In the genomic region with DNA sequence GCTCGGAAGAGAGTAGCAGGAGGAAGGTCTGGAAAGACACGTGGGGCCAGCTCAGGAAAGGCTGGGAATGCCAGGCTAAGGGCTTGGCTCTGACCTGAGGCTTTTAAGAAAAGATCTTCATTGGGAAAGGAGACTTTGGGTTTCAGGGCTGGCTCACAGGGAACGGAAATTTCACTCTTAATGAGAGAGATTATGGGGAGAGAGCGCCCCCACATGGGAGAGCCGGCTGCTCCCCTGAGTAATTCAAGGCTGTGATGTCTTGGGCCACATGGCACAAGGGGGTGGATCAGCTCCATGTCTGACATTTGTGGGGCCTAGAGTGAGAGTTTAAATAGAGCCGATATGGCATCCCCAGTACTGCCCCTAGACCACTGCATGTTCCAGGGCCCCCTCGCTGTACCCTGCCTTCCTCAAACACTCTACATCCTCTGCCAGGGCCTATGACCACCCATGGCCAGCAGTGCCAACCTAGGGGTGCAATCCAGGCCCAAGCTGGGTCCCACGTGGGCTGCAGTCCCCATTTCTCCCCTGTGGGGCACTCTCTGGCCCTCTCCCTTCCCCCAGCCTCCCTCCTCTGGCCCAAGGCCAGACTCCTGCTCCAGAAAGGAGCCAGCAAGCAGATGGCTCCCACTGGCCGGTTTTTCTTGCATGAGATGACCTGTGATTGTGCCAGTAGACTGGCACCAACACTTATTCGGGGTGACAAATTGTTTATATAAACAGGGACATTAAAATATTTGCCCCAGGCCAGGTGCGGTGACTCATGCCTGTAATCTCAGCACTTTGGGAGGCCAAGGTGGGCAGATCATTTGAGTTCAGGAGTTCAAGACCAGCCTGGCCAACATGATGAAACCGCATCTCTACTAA, we compare ENCODE assay signal across 8 cellular contexts.
A peak's percentile ranks its signal among the peaks of the same experiment; 100 is the strongest.
DNase-seq lines count a peak whose midpoint lies in the region; ATAC-seq and TF ChIP-seq lines count a peak whose summit lies in the region.
"Had no signal": no experiment of that assay in that cellular context is flagged by ENCODE, and none has a peak within 500 bp of the region (broad histone marks: within the 10 kb centered on the region; RNA-seq: fewer than 3 reads in every experiment).

No MANE protein-coding gene starts in this region.

- H3K9ac ChIP-seq in mesendoderm (ENCODE audit: low read length): no peak overlapping the region

- in situ Hi-C loops in G401 (cut with HindIII; ENCODE audit: low sequenced_read_pairs): no loop called here

- no peak overlapping the region for H2BK5ac ChIP-seq in mesendoderm (ENCODE audit: low read length)

- no peak overlapping the region for H4K8ac ChIP-seq in mesendoderm (ENCODE audit: low read depth, low read length)

- no peaks in the 10 kb centered on the region for H3K27me3 ChIP-seq in mesendoderm (ENCODE audit: insufficient read depth, low read length, poor library complexity)

- POLR2A ChIA-PET in OCI-LY7 (lab: Charles Lee): interaction anchor here (0.7 kb wide), 1 partner anchor 32 kb away, joined by 5 read pairs; no protein-coding TSS in a partner anchor

- H3K4me2 ChIP-seq in OCI-LY7 (ENCODE audit: low read length): no peak overlapping the region
- no peak overlapping the region for H3K4me2 ChIP-seq in mesendoderm (ENCODE audit: low read length)

- no peaks in the 10 kb centered on the region for H4K20me1 ChIP-seq in OCI-LY7 (ENCODE audit: insufficient read depth, low read length)

- H4K5ac ChIP-seq in mesendoderm (ENCODE audit: low read length): no peak overlapping the region

- H2BK15ac ChIP-seq in mesendoderm (replicated peaks; ENCODE audit: low read depth): no peak overlapping the region

- WGBS in mesendoderm (ENCODE audit: extremely low coverage, insufficient coverage, low lambda C conversion rate): no CpG with 5 or more reads among the region's 12 CpGs

- H3K23ac ChIP-seq in mesendoderm (ENCODE audit: low read length): no peak overlapping the region

- ATAC-seq in GM21381 (IDR thresholded peaks at IDR 0.05; ENCODE audit: unreplicated experiment): peak; percentile 52
- no peak for ATAC-seq in HG03442 (IDR thresholded peaks at IDR 0.05; ENCODE audit: unreplicated experiment)
- no peak for ATAC-seq in GM21367 (IDR thresholded peaks at IDR 0.05; ENCODE audit: unreplicated experiment)

- no peaks in the 10 kb centered on the region for H3K79me2 ChIP-seq in OCI-LY7 (ENCODE audit: insufficient read depth, low read depth, low read length)
- H3K79me2 ChIP-seq in mesendoderm (ENCODE audit: control insufficient read depth, insufficient read depth, low read length): no peaks in the 10 kb centered on the region

- no peak overlapping the region for H3K27ac ChIP-seq in OCI-LY7 (ENCODE audit: low read depth, low read length, poor library complexity, severe bottlenecking)
- no peak overlapping the region for H3K27ac ChIP-seq in mesendoderm (ENCODE audit: low read depth, low read length)

- peak; percentile 34 for TF ChIP-seq CTCF in OCI-LY7 (conservative IDR thresholded peaks at IDR 0.05; ENCODE audit: low read length)

- H3K18ac ChIP-seq in mesendoderm (ENCODE audit: low read length): no peak overlapping the region

- H3K4ac ChIP-seq in mesendoderm (ENCODE audit: low read depth, low read length): no peak overlapping the region

- no peak overlapping the region for H2AFZ ChIP-seq in OCI-LY7 (ENCODE audit: low read length)

- no peaks in the 10 kb centered on the region for H3K9me2 ChIP-seq in OCI-LY7 (ENCODE audit: insufficient read depth, low read length)

- peak overlapping the region; percentile 37 for H3K56ac ChIP-seq in mesendoderm (ENCODE audit: low read length)

- H3K79me1 ChIP-seq in mesendoderm (ENCODE audit: low read length): no peaks in the 10 kb centered on the region

- H3K4me1 ChIP-seq in OCI-LY7 (ENCODE audit: insufficient read depth, low read length, poor library complexity, severe bottlenecking) (no peaks in the 10 kb centered on the region), mesendoderm (ENCODE audit: control insufficient read depth, low read depth, low read length) (no peaks in the 10 kb centered on the region)

- no peak overlapping the region for H3K4me3 ChIP-seq in OCI-LY7 (ENCODE audit: low read depth, low read length, poor library complexity, severe bottlenecking)
- H3K4me3 ChIP-seq in mesendoderm (ENCODE audit: low read length): no peak overlapping the region

- BruUV-seq in OCI-LY7 (replicated peaks; lab: Mats Ljungman, UMichigan): no TSS peak

- CTCF ChIA-PET in OCI-LY7 (lab: Charles Lee; ENCODE audit: unreplicated experiment): interaction anchor here (0.5 kb wide), 1 partner anchor 21 kb away, joined by 3 read pairs; no protein-coding TSS in a partner anchor

- no peaks in the 10 kb centered on the region for H3K9me3 ChIP-seq in OCI-LY7 (ENCODE audit: low read length)

- no peak overlapping the region for H2BK120ac ChIP-seq in mesendoderm (ENCODE audit: low read depth, low read length)

- H3K36me3 ChIP-seq in OCI-LY7 (ENCODE audit: insufficient read depth, low read length): no peaks in the 10 kb centered on the region
- H3K36me3 ChIP-seq in mesendoderm (ENCODE audit: control insufficient read depth, insufficient read depth, low read length): no peaks in the 10 kb centered on the region

- DNase-seq in G401 (ENCODE audit: low spot score) (peak; percentile 57), OCI-LY7 (ENCODE audit: low spot score) (no peak), mesendoderm (peak; percentile 73), Ammon's horn (ENCODE audit: low spot score) (no peak)
- DNase-seq: effector memory CD4-positive, alpha-beta T cell had no signal

- intact Hi-C loops in OCI-LY7 (cut with micrococcal nuclease; ENCODE audit: unreplicated experiment): no loop called here

- H2AK5ac ChIP-seq in mesendoderm (ENCODE audit: low read length): no peak overlapping the region

Comparison
In these comparisons a context has a peak if more than half of its experiments do, and no peak if none do; other contexts are left out.
1. DNase-seq: peak in G401 (single experiment) and mesendoderm (single experiment); none in OCI-LY7 (single experiment) and Ammon's horn (single experiment).